Comparison of ENCODE assay signal across 1 cellular context in the genomic region with DNA sequence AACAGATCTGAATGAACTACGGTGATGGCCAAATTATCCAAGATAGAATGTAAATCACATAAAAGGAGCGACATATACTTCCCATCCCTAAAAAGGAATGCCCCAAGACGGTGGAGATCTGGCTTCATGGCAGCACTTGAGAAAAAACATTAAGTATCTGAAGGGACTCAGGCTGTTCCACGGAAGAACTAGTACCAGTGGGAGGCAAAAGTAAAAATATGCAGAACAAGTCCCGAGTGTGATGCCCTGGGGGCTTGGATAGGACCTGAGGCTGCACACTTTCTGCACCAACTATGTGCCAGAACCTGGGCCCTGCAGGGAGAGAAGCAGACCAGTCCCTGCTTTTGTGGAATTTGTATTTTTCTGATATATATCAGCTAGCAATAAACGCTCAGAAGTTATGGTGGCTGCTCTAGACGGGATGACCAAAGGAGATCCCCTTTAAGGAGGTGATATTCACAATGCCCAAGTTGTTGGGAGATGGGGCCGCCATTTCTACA.
TF ChIP-seq lines count a peak whose summit lies in the region.

No MANE protein-coding gene starts in this region.

TF ChIP-seq in GM23338, 12 proteins besides CTCF, POLR2A, EP300 and RAD21:
- TF ChIP-seq ZNF114 (CRISPR knock-in tag; IDR thresholded peaks at IDR 0.05) (no peak), ZNF331 (CRISPR knock-in tag; IDR thresholded peaks at IDR 0.05; ENCODE audit: low read depth) (no peak), POLR2AphosphoS5 (IDR thresholded peaks at IDR 0.05; ENCODE audit: low read depth) (no peak), NANOG (IDR thresholded peaks at IDR 0.05; ENCODE audit: borderline replicate concordance) (no peak), CREB1 (CRISPR knock-in tag; IDR thresholded peaks at IDR 0.05; ENCODE audit: low read depth) (no peak)
- TF ChIP-seq, protein P1, sequence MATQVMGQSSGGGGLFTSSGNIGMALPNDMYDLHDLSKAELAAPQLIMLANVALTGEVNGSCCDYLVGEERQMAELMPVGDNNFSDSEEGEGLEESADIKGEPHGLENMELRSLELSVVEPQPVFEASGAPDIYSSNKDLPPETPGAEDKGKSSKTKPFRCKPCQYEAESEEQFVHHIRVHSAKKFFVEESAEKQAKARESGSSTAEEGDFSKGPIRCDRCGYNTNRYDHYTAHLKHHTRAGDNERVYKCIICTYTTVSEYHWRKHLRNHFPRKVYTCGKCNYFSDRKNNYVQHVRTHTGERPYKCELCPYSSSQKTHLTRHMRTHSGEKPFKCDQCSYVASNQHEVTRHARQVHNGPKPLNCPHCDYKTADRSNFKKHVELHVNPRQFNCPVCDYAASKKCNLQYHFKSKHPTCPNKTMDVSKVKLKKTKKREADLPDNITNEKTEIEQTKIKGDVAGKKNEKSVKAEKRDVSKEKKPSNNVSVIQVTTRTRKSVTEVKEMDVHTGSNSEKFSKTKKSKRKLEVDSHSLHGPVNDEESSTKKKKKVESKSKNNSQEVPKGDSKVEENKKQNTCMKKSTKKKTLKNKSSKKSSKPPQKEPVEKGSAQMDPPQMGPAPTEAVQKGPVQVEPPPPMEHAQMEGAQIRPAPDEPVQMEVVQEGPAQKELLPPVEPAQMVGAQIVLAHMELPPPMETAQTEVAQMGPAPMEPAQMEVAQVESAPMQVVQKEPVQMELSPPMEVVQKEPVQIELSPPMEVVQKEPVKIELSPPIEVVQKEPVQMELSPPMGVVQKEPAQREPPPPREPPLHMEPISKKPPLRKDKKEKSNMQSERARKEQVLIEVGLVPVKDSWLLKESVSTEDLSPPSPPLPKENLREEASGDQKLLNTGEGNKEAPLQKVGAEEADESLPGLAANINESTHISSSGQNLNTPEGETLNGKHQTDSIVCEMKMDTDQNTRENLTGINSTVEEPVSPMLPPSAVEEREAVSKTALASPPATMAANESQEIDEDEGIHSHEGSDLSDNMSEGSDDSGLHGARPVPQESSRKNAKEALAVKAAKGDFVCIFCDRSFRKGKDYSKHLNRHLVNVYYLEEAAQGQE (IDR thresholded peaks at IDR 0.05; ENCODE audit: unreplicated experiment) = no peak
TF ChIP-seq in GM23338: peak in this region for 0.
